In genomic region chr22:19854778-19855503, GRCh38 we compare ENCODE assay signal across 8 cellular contexts. TPM values are rescaled to one million over a fixed set of nuclear protein-coding genes. Genes with fewer than 3 reads are reported as not detected.
A peak's percentile ranks its signal among the peaks of the same experiment; 100 is the strongest.
DNase-seq lines count a peak whose midpoint lies in the region; ATAC-seq, FAIRE-seq and TF ChIP-seq lines count a peak whose summit lies in the region.

Gene GNB1L (minus strand): TSS chr22:19854874. CDS start chr22:19821355, 33,519 bp downstream.
Gene RTL10 (minus strand): TSS chr22:19854874. CDS start chr22:19852261, 2,613 bp downstream.

- ATAC-seq in GM18907 (IDR thresholded peaks at IDR 0.05; ENCODE audit: unreplicated experiment) (peak; percentile 76), HG03139 (IDR thresholded peaks at IDR 0.05; ENCODE audit: unreplicated experiment) (peak; percentile 75)

- H4K20me1 ChIP-seq in mammary epithelial cell (ENCODE audit: insufficient read depth, low read length) = no peaks in the 10 kb centered on the region

- dilution Hi-C loops in mammary epithelial cell (cut with HindIII; ENCODE audit: low sequenced_read_pairs) = no loop called here

- DNase-seq in AG08396 (ENCODE audit: low spot score) (peak; percentile 100), NCI-H2196 treated with DMSO at 0.1 percent for 48 hours (lab: John Stamatoyannopoulos, UW; ENCODE audit: unreplicated experiment) (peak; percentile 76), WERI-Rb-1 (peak; percentile 97), mammary epithelial cell (peak; percentile 96), iPS-NIHi11 (ENCODE audit: low spot score) (peak; percentile 99), small intestine (peak; percentile 96)

- peaks cover 62% of the 10 kb centered on the region for H3K79me2 ChIP-seq in mammary epithelial cell (ENCODE audit: insufficient read depth, low read length)

- peak within 1 kb of the TSS; percentile 77 for H3K9ac ChIP-seq in mammary epithelial cell (ENCODE audit: insufficient read depth, low read length)

- peak within 1 kb of the TSS; percentile 94 for H3K27ac ChIP-seq in WERI-Rb-1
- peak within 1 kb of the TSS; percentile 62 for H3K27ac ChIP-seq in mammary epithelial cell (ENCODE audit: insufficient read depth, low read depth, low read length)
- H3K27ac ChIP-seq in small intestine (ENCODE audit: low read depth in 1 of 2, low read length in 1 of 2) = peak within 1 kb of the TSS; percentile 89 to 94

- BruUV-seq in mammary epithelial cell (replicated peaks; lab: Mats Ljungman, UMichigan) = no TSS peak

- H3K9me3 ChIP-seq in WERI-Rb-1 (ENCODE audit: severe bottlenecking) (no peaks in the 10 kb centered on the region), mammary epithelial cell (replicated peaks; ENCODE audit: insufficient read depth, low read length) (no peaks in the 10 kb centered on the region), small intestine (ENCODE audit: control insufficient read depth, low read depth) (no peaks in the 10 kb centered on the region)

- 0% methylated on average over 9 of the region's 81 CpGs for WGBS in mammary epithelial cell (ENCODE audit: low coverage, missing lambda C conversion rate)
- 0 to 1% (median 0%) methylated on average over 68 to 81 of the region's 81 CpGs for WGBS in small intestine, 3 donors

- no peak for FAIRE-seq in small intestine (lab: Jason Lieb, UNC)

- TF ChIP-seq CTCF in WERI-Rb-1 (IDR thresholded peaks at IDR 0.05; ENCODE audit: low read depth, low read length) (peak; percentile 20; the same call in 1 of the 2 replicates), mammary epithelial cell (conservative IDR thresholded peaks at IDR 0.05 in 1 of 2, IDR thresholded peaks at IDR 0.05 in 1 of 2; ENCODE audit: extremely low read depth in 1 of 2, insufficient read depth in 1 of 2, low read depth in 1 of 2, low read length in 2 of 2) (no peak)

- peak within 1 kb of the TSS; percentile 97 for H3K4me2 ChIP-seq in mammary epithelial cell (ENCODE audit: insufficient read depth, low read depth, low read length)

- intact Hi-C loops in mammary epithelial cell (cut with micrococcal nuclease) = loop anchor here (1.0 to 5.0 kb wide), 6 partner anchors 14 to 98 kb away; partner anchors contain the start of genes COMT and TXNRD2

- H3K27me3 ChIP-seq in WERI-Rb-1 (ENCODE audit: insufficient read depth, low read depth, severe bottlenecking) (no peaks in the 10 kb centered on the region), mammary epithelial cell (ENCODE audit: insufficient read depth, low read length) (no peaks in the 10 kb centered on the region), small intestine (ENCODE audit: control insufficient read depth in 2 of 2, insufficient read depth in 2 of 2, low read length in 2 of 2) (no peaks in the 10 kb centered on the region)

- H3K4me1 ChIP-seq in mammary epithelial cell (ENCODE audit: insufficient read depth, low read length) (peaks cover 48% of the 10 kb centered on the region), small intestine (ENCODE audit: control insufficient read depth in 2 of 2, insufficient read depth in 1 of 2, low read depth in 1 of 2, low read length in 1 of 2) (peaks cover 0 to 10% of the 10 kb centered on the region in 2 donors)

- CTCF ChIA-PET in mammary epithelial cell (lab: Charles Lee; ENCODE audit: low non-redundant PET) = no interaction called here

- H3K36me3 ChIP-seq in WERI-Rb-1 (peaks cover 34% of the 10 kb centered on the region), mammary epithelial cell (ENCODE audit: insufficient read depth, low read length) (peaks cover 2% of the 10 kb centered on the region), small intestine (ENCODE audit: control insufficient read depth in 2 of 2, insufficient read depth in 2 of 2, low read length in 2 of 2) (peaks cover 4% of the 10 kb centered on the region in 2 donors)

- in situ Hi-C loops in mammary epithelial cell (cut with MboI; ENCODE audit: low sequenced_read_pairs in 2 of 2) = loop anchor here in 1 of 2 donors (5.0 kb wide), 1 partner anchor 58 kb away; no protein-coding TSS in a partner anchor

- H3K4me3 ChIP-seq in WERI-Rb-1 (ENCODE audit: low read depth, low read length) = peak within 1 kb of the TSS; percentile 88
- peak within 1 kb of the TSS; percentile 85 to 94 (median 88) for H3K4me3 ChIP-seq in mammary epithelial cell (replicated peaks in 1 of 3; ENCODE audit: insufficient read depth in 1 of 3, low read depth in 2 of 3, low read length in 3 of 3)
- H3K4me3 ChIP-seq in small intestine (ENCODE audit: low read depth in 1 of 2, low read length in 2 of 2) = peak within 1 kb of the TSS; percentile 70 to 90

- peak within 1 kb of the TSS; percentile 81 for H2AFZ ChIP-seq in mammary epithelial cell (ENCODE audit: low read depth, low read length)

RNA-seq across cellular contexts. Expression of gene GNB1L, which starts in this region (rescaled TPM):
- 1 to 10 TPM; 3.8 to 7.8 TPM for total RNA-seq in mammary epithelial cell
- 7.9 TPM for polyA plus RNA-seq in mammary epithelial cell
- polyA minus RNA-seq in mammary epithelial cell = 0.93 TPM
- 10 to 100 TPM in 2 of 3 donors, 1 to 10 TPM in 1; 7.6 to 18.9 (median 12.1) TPM for polyA plus RNA-seq in small intestine

RNA-seq across cellular contexts. Expression of gene RTL10, which starts in this region (rescaled TPM):
- 10 to 100 TPM; 20.7 to 21.9 TPM for total RNA-seq in mammary epithelial cell
- polyA plus RNA-seq in mammary epithelial cell (17.8 TPM), small intestine (10 to 100 TPM in 2 of 3 donors, 1 to 10 TPM in 1; 9.7 to 30.6 (median 26.5) TPM)
- 72.2 TPM for polyA minus RNA-seq in mammary epithelial cell

Comparison
In these comparisons a context has a peak if more than half of its experiments do, and no peak if none do; other contexts are left out.
1. Peak in every context shown above with its lines: DNase-seq, ATAC-seq, H3K4me3 ChIP-seq and H3K27ac ChIP-seq.